8 cellular contexts compared by ENCODE assay signal in the genomic region with DNA sequence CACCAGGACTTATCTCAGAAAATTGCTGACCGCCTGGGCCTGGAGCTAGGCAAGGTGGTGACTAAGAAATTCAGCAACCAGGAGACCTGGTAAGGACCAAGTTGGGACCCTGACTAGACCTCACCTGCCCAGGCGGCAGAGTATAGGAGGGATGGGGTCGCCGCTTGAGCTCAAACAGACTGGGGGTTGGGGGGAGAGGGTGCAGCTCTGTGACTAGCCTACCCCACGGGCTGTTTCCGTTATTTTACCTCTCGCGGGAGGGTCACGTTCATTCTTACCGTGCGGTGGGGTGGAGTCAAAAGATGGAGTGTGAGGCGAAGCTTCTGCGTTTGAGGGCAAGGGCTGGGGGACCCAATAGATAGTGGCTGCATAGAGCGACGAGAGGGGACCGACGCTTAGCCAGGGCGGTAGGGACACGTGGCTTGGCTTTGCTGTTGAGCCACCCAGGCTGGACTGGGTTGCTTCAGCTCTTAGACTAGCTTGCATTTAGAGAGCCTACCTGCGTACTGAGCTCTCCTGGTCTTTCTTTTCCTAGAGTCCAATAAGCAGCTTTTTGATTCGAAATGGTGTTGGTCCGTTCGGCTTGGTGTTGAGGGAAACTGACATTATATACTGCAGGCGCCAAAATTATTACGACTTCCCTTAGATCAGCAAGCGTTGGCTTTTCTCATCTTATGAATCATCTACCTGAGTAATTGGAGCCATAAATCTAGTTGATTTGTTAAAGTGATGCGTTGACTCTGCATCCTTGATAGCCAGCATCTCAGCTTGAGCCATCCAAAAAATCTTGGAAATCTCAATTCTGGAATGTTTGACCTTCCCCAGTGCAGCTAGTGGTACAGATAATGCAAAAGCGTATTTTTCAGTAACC. TPM values are rescaled to one million over a fixed set of nuclear protein-coding genes. Genes with fewer than 3 reads are reported as not detected.
DNase-seq lines count a peak whose midpoint lies in the region; ATAC-seq and TF ChIP-seq lines count a peak whose summit lies in the region.

No MANE protein-coding gene starts in this region.

- H3K27ac Mint-ChIP-seq in activated naive CD8-positive, alpha-beta T cell treated with anti-CD3 and anti-CD28 coated beads, Interleukin-2, amount 50 U/mL, for 24 hours: peak overlapping the region; percentile 93

- peak overlapping the region; percentile 93 for H3K4me3 Mint-ChIP-seq in activated naive CD8-positive, alpha-beta T cell treated with anti-CD3 and anti-CD28 coated beads, Interleukin-2, amount 50 U/mL, for 24 hours

- H3K36me3 Mint-ChIP-seq in activated naive CD8-positive, alpha-beta T cell treated with anti-CD3 and anti-CD28 coated beads, Interleukin-2, amount 50 U/mL, for 24 hours (ENCODE audit: low read depth): peaks cover 4% of the 10 kb centered on the region

- peak overlapping the region; percentile 79 for H3K27ac ChIP-seq in SJCRH30

- H3K4me3 ChIP-seq in SJCRH30 (peak overlapping the region; percentile 91), retinal pigment epithelial cell (ENCODE audit: low read length) (peak overlapping the region; percentile 82)

- H3K9me3 ChIP-seq in SJCRH30 (replicated peaks): no peaks in the 10 kb centered on the region

- peak; percentile 51 for ATAC-seq in activated naive CD8-positive, alpha-beta T cell treated with anti-CD3 and anti-CD28 coated beads, Interleukin-2, amount 50 U/mL, for 24 hours

- TF ChIP-seq CTCF in GM20000 (IDR thresholded peaks at IDR 0.05; ENCODE audit: extremely low read depth, missing control alignments) (no peak), retinal pigment epithelial cell (conservative IDR thresholded peaks at IDR 0.05; ENCODE audit: low read depth, low read length) (no peak)

- H3K4me1 ChIP-seq in SJCRH30: no peaks in the 10 kb centered on the region; the same call in 1 of the 2 replicates

- DNase-seq in D341Med (ENCODE audit: low spot score) (peak; percentile 45), GM20000 (ENCODE audit: low spot score) (peak; percentile 36), HT1080 (ENCODE audit: low read depth) (peak; percentile 1), SJCRH30 (peak; percentile 35 to 44), hepatic stellate cell (ENCODE audit: low spot score) (peak; percentile 22), retinal pigment epithelial cell (ENCODE audit: low read depth) (no peak), kidney glomerular epithelial cell (lab: John Stamatoyannopoulos, UW) (no peak)
- DNase-seq in activated naive CD8-positive, alpha-beta T cell treated with anti-CD3 and anti-CD28 coated beads, Interleukin-2, amount 50 U/mL, for 24 hours: peak; percentile 38

- no peaks in the 10 kb centered on the region for H3K27me3 Mint-ChIP-seq in activated naive CD8-positive, alpha-beta T cell treated with anti-CD3 and anti-CD28 coated beads, Interleukin-2, amount 50 U/mL, for 24 hours

- peaks cover 32% of the 10 kb centered on the region for H3K4me1 Mint-ChIP-seq in activated naive CD8-positive, alpha-beta T cell treated with anti-CD3 and anti-CD28 coated beads, Interleukin-2, amount 50 U/mL, for 24 hours

- H3K36me3 ChIP-seq in SJCRH30: no peaks in the 10 kb centered on the region

- no peaks in the 10 kb centered on the region for H3K9me3 Mint-ChIP-seq in activated naive CD8-positive, alpha-beta T cell treated with anti-CD3 and anti-CD28 coated beads, Interleukin-2, amount 50 U/mL, for 24 hours

- H3K27me3 ChIP-seq in SJCRH30: no peaks in the 10 kb centered on the region

RNA-seq across cellular contexts. Expression of a gene that starts 0.6 kb away (rescaled TPM):
- total RNA-seq in HT1080 (2014; rRNA removed; shearing (Covaris generic)): 39.6 and 55.5 TPM in 2 replicates
- polyA plus RNA-seq in HT1080 (2015; cell fraction: cytosol; rRNA removed): 55.6 and 56.7 TPM in 2 replicates
- polyA plus RNA-seq in HT1080 (2015; cell fraction: nucleus; rRNA removed): 38.4 and 40.4 TPM in 2 replicates
- total RNA-seq in SJCRH30 (2014; rRNA removed; shearing (Covaris generic)): 68.5 and 69.7 TPM in 2 replicates

Comparison
In these comparisons a context has a peak if more than half of its experiments do, and no peak if none do; other contexts are left out.
1. DNase-seq: peak in D341Med (single experiment), GM20000 (single experiment), HT1080 (single experiment), SJCRH30 (2 of 2), activated naive CD8-positive, alpha-beta T cell treated with anti-CD3 and anti-CD28 coated beads, Interleukin-2, amount 50 U/mL, for 24 hours (single experiment) and hepatic stellate cell (single experiment); none in retinal pigment epithelial cell (single experiment) and kidney glomerular epithelial cell (single experiment).